ENCODE assay signal across 8 cellular contexts in the genomic region with DNA sequence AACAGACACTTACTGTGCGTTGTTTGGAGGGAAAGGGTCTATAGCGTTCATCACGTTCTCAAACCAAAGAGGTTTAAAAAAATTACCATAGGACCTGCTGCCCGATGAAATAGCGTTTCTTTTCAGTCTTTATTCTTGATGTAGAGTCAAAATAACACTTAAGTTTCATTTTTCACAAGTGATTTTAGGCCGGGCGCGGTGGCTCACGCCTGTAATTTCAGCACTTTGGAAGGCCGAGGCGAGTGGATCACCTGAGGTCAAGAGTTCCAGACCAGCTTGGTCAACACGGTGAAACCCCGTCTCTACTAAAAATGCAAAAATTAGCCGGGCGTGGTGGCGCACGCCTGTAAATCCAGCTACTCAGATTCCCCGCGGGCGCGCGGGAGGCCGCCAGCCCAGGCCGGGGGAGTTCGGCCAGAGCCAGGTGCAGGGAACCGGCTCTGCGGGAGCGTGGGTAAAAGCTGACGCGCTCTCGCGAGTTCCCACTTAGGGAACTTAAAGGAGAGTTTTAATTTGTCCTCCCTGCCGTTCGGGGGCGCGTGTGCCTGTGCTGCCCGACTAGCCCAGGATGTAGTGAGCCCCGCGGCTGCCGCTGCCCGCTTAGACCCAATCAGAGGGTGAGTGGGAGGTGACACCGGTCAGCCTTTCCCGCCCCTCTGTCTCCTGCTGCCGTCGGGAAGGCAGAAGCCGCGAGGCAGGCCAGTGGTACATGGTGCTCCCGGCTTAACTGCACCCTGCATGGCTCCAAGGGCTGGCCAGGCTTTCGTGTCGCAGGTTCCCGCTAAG. TPM values are rescaled to one million over a fixed set of nuclear protein-coding genes. Genes with fewer than 3 reads are reported as not detected.
DNase-seq lines count a peak whose midpoint lies in the region; ATAC-seq lines count a peak whose summit lies in the region.

No MANE protein-coding gene starts in this region.

- H2AFZ ChIP-seq in mesenchymal stem cell (ENCODE audit: low read depth, low read length), result no peak overlapping the region

- no peak overlapping the region for H3K4ac ChIP-seq in mesenchymal stem cell (ENCODE audit: low read depth in 1 of 2, low read length in 2 of 2)

- peaks cover 31% of the 10 kb centered on the region; the same call in 1 of the 2 replicates for H4K20me1 ChIP-seq in BLaER1

- no peak overlapping the region for H2AK5ac ChIP-seq in mesenchymal stem cell (ENCODE audit: low read length, severe bottlenecking)

- DNase-seq in HT-29 (ENCODE audit: low spot score), result peak; percentile 37
- peak; percentile 70 for DNase-seq in activated CD4-positive, alpha-beta memory T cell treated with anti-CD3 and anti-CD28 coated beads, Interleukin-2, amount 10 ng/mL, durations not matched to agents 7 days and 5 days
- peak; percentile 19 for DNase-seq in effector CD4-positive, alpha-beta T cell
- peak; percentile 17 for DNase-seq in mesenchymal stem cell
- DNase-seq in stimulated activated CD4-positive, alpha-beta T cell treated with anti-CD3 and anti-CD28 coated beads, TNF-alpha, amount 100 ng/mL, for 48 hours (ENCODE audit: low read depth in 3 of 3), result peak in 2 of 3 donors; percentile 26 to 46

- peak overlapping the region; percentile 96 for H4K8ac ChIP-seq in mesenchymal stem cell (ENCODE audit: low read length)

- peaks cover 33% of the 10 kb centered on the region for H3K4me1 ChIP-seq in BLaER1
- peaks cover 1% of the 10 kb centered on the region for H3K4me1 ChIP-seq in mesenchymal stem cell (ENCODE audit: control insufficient read depth, insufficient read depth, low read depth, low read length)

- no peak overlapping the region for H2BK120ac ChIP-seq in mesenchymal stem cell (ENCODE audit: low read depth, low read length)

- H3K79me1 ChIP-seq in mesenchymal stem cell (replicated peaks; ENCODE audit: low read length, poor library complexity, severe bottlenecking), result peaks cover 6% of the 10 kb centered on the region

- ATAC-seq in GM19438 (IDR thresholded peaks at IDR 0.05; ENCODE audit: low read depth, unreplicated experiment), result peak; percentile 68
- no peak for ATAC-seq in GM21526 (IDR thresholded peaks at IDR 0.05; ENCODE audit: low FRiP score, unreplicated experiment)

- H3K9me3 ChIP-seq in BLaER1 (no peaks in the 10 kb centered on the region), mesenchymal stem cell (ENCODE audit: control insufficient read depth, low read length) (no peaks in the 10 kb centered on the region)

- peak overlapping the region; percentile 95 for H3K4me3 Mint-ChIP-seq in activated CD4-positive, alpha-beta memory T cell treated with anti-CD3 and anti-CD28 coated beads, Interleukin-2, amount 10 ng/mL, durations not matched to agents 7 days and 5 days

- H3K4me2 ChIP-seq in BLaER1, result peak overlapping the region; percentile 87
- no peak overlapping the region for H3K4me2 ChIP-seq in mesenchymal stem cell (ENCODE audit: low read length, poor library complexity, severe bottlenecking)

- CTCF ChIA-PET in activated CD4-positive, alpha-beta memory T cell treated with anti-CD3 and anti-CD28 coated beads, Interleukin-2, amount 10 ng/mL, durations not matched to agents 7 days and 5 days (lab: Charles Lee), result interaction anchor here (0.8 to 1.9 kb wide), 10 partner anchors 9 to 741 kb away, joined by 3 to 10 read pairs (median 4); partner anchors contain the start of gene NEK5

- no peaks in the 10 kb centered on the region for H3K9me3 Mint-ChIP-seq in activated CD4-positive, alpha-beta memory T cell treated with anti-CD3 and anti-CD28 coated beads, Interleukin-2, amount 10 ng/mL, durations not matched to agents 7 days and 5 days

- POLR2A ChIA-PET in activated CD4-positive, alpha-beta memory T cell treated with anti-CD3 and anti-CD28 coated beads, Interleukin-2, amount 10 ng/mL, durations not matched to agents 7 days and 5 days (lab: Charles Lee), result interaction anchor here (0.6 to 2.9 kb wide), 11 partner anchors 25 to 742 kb away, joined by 3 to 25 read pairs (median 4); partner anchors contain the start of genes NEK3 and VPS36

- H3K27me3 ChIP-seq in BLaER1 (no peaks in the 10 kb centered on the region), mesenchymal stem cell (ENCODE audit: control insufficient read depth in 1 of 2, insufficient read depth in 1 of 2, low read length in 2 of 2) (no peaks in the 10 kb centered on the region)

- H3K9ac ChIP-seq in BLaER1, result peak overlapping the region; percentile 95
- peak overlapping the region; percentile 90 for H3K9ac ChIP-seq in mesenchymal stem cell (ENCODE audit: low read length)

- no peak overlapping the region for H3K14ac ChIP-seq in mesenchymal stem cell (ENCODE audit: low read length in 2 of 2)

- peak overlapping the region; percentile 97 for H3K27ac Mint-ChIP-seq in activated CD4-positive, alpha-beta memory T cell treated with anti-CD3 and anti-CD28 coated beads, Interleukin-2, amount 10 ng/mL, durations not matched to agents 7 days and 5 days

- peaks cover 8% of the 10 kb centered on the region for H3K36me3 Mint-ChIP-seq in activated CD4-positive, alpha-beta memory T cell treated with anti-CD3 and anti-CD28 coated beads, Interleukin-2, amount 10 ng/mL, durations not matched to agents 7 days and 5 days (ENCODE audit: low read depth)

- H4K91ac ChIP-seq in mesenchymal stem cell (ENCODE audit: low read length), result peak overlapping the region; percentile 9

- H3K27me3 Mint-ChIP-seq in activated CD4-positive, alpha-beta memory T cell treated with anti-CD3 and anti-CD28 coated beads, Interleukin-2, amount 10 ng/mL, durations not matched to agents 7 days and 5 days, result no peaks in the 10 kb centered on the region

- peaks cover 29% of the 10 kb centered on the region for H3K4me1 Mint-ChIP-seq in activated CD4-positive, alpha-beta memory T cell treated with anti-CD3 and anti-CD28 coated beads, Interleukin-2, amount 10 ng/mL, durations not matched to agents 7 days and 5 days

- 0 out of 2 replicates have a peak, but pooled peaks cover 4% of the 10 kb centered on the region for H3K36me3 ChIP-seq in BLaER1
- H3K36me3 ChIP-seq in mesenchymal stem cell (ENCODE audit: control insufficient read depth in 1 of 2, insufficient read depth in 2 of 2, low read depth in 1 of 2, low read length in 2 of 2), result no peaks in the 10 kb centered on the region

- no peak overlapping the region for H2BK15ac ChIP-seq in mesenchymal stem cell (ENCODE audit: low read depth, poor library complexity, severe bottlenecking)

- H3K18ac ChIP-seq in mesenchymal stem cell (ENCODE audit: low read depth in 1 of 2, low read length in 2 of 2), result no peak overlapping the region

- H3K23ac ChIP-seq in mesenchymal stem cell (ENCODE audit: low read length in 2 of 2), result no peak overlapping the region

- H2BK12ac ChIP-seq in mesenchymal stem cell (ENCODE audit: low read length in 2 of 2), result no peak overlapping the region

- WGBS in mesenchymal stem cell, result 47% methylated on average over 51 of the region's 51 CpGs

- peak overlapping the region; percentile 87 for H3K4me3 ChIP-seq in BLaER1
- peak overlapping the region in 1 of 2 experiments; percentile 89 for H3K4me3 ChIP-seq in mesenchymal stem cell (ENCODE audit: insufficient read depth in 1 of 2, low read depth in 1 of 2, low read length in 2 of 2)

- no peak overlapping the region for H2BK5ac ChIP-seq in mesenchymal stem cell (ENCODE audit: low read depth, low read length, poor library complexity, severe bottlenecking)

- H3K27ac ChIP-seq in BLaER1 (peak overlapping the region; percentile 91), mesenchymal stem cell (ENCODE audit: low read length, poor library complexity, severe bottlenecking) (no peak overlapping the region)

RNA-seq across cellular contexts. Expression of gene NEK3, which starts 35.8 kb away (rescaled TPM):
- 12.1 and 16.9 TPM in 2 replicates for total RNA-seq in HT-29 (2014; rRNA removed; shearing (Covaris generic))
- 10 to 100 TPM in 1 of 2 experiments, 1 to 10 TPM in 1; 8.1 to 12.9 TPM for total RNA-seq in activated CD4-positive, alpha-beta memory T cell treated with anti-CD3 and anti-CD28 coated beads, Interleukin-2, amount 10 ng/mL, durations not matched to agents 7 days and 5 days
- polyA plus RNA-seq in mesenchymal stem cell (2013, experiment 1 of 2), result 14.3 TPM
- 12.9 TPM for polyA plus RNA-seq in mesenchymal stem cell (2013, experiment 2 of 2)

Comparison
In these comparisons a context has a peak if more than half of its experiments do, and no peak if none do; other contexts are left out.
1. DNase-seq: peak in every context shown above with its lines; median percentile 70 in activated CD4-positive, alpha-beta memory T cell treated with anti-CD3 and anti-CD28 coated beads, Interleukin-2, amount 10 ng/mL, durations not matched to agents 7 days and 5 days; 37 in HT-29; 36 in stimulated activated CD4-positive, alpha-beta T cell treated with anti-CD3 and anti-CD28 coated beads, TNF-alpha, amount 100 ng/mL, for 48 hours; 19 in effector CD4-positive, alpha-beta T cell; 17 in mesenchymal stem cell.